Comparison of ENCODE assay signal across 14 cellular contexts in the genomic region with DNA sequence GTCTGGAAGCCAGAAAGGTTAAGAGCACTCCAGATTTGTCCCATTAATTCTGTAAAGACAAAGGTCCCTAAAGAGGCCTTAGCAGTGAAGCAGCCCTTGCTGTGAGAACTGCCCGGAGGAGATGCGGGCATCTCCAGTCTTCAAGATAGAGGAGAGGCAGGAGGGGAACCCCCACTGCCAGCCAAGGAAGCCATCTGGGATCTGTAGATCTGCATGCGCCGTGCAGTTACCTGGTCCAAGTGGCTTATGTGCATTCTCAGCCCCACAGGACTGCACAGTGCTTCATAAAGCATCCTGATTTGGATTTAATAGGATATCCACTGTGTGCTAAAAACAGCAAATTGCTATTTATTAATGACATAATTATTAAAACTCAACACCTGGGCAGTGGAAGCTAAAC.
DNase-seq lines count a peak whose midpoint lies in the region; ATAC-seq and TF ChIP-seq lines count a peak whose summit lies in the region.
"Had no signal": no experiment of that assay in that cellular context is flagged by ENCODE, and none has a peak within 500 bp of the region (broad histone marks: within the 10 kb centered on the region; RNA-seq: fewer than 3 reads in every experiment).

No MANE protein-coding gene starts in this region.

- H3K4me3 ChIP-seq in mucosa of descending colon = no peak overlapping the region
- H3K4me3 ChIP-seq: A549; BLaER1 treated with 17β-estradiol and CSF1 and Interleukin-3, amounts not matched to agents 10 nM and 100 nM; GM12878 had no signal

- TF ChIP-seq CTCF in mucosa of descending colon (IDR thresholded peaks at IDR 0.05) = no peak

- intact Hi-C loops in mucosa of descending colon (cut with DNase I, micrococcal nuclease) = no loop called here

- DNase-seq in DMS79 treated with DMSO at 0.1 percent for 48 hours (lab: John Stamatoyannopoulos, UW) (peak; percentile 16), DMS79 (lab: John Stamatoyannopoulos, UW) (no peak), cerebellar cortex (ENCODE audit: low spot score) (peak; percentile 66), mucosa of descending colon (no peak)
- DNase-seq: AML-193; Caco-2; Calu3; CD4-positive, alpha-beta T cell; CD8-positive, alpha-beta T cell; GDM1 had no signal

- peaks cover 5% of the 10 kb centered on the region for H3K9me3 ChIP-seq in mucosa of descending colon
- H3K9me3 ChIP-seq: A549 had no signal

- no peaks in the 10 kb centered on the region for H3K36me3 ChIP-seq in mucosa of descending colon (ENCODE audit: low read depth)
- H3K36me3 ChIP-seq: BLaER1 treated with 17β-estradiol and CSF1 and Interleukin-3, amounts not matched to agents 10 nM and 100 nM had no signal

- no peak for ATAC-seq in HG02981 (IDR thresholded peaks at IDR 0.05; ENCODE audit: unreplicated experiment)
- no peak for ATAC-seq in mucosa of descending colon
- ATAC-seq: A549; CD8-positive, alpha-beta T cell; GM12878 had no signal

- no peaks in the 10 kb centered on the region for H3K4me1 ChIP-seq in mucosa of descending colon (ENCODE audit: low read depth)
- H3K4me1 ChIP-seq: A549; BLaER1 treated with 17β-estradiol and CSF1 and Interleukin-3, amounts not matched to agents 10 nM and 100 nM; Caco-2 had no signal

Comparison
In these comparisons a context has a peak if more than half of its experiments do, and no peak if none do; other contexts are left out.
1. DNase-seq: peak in DMS79 treated with DMSO at 0.1 percent for 48 hours (single experiment) and cerebellar cortex (single experiment); none in DMS79 (single experiment) and mucosa of descending colon (0 of 3).